ENCODE assay signal across 21 cellular contexts in the genomic region with DNA sequence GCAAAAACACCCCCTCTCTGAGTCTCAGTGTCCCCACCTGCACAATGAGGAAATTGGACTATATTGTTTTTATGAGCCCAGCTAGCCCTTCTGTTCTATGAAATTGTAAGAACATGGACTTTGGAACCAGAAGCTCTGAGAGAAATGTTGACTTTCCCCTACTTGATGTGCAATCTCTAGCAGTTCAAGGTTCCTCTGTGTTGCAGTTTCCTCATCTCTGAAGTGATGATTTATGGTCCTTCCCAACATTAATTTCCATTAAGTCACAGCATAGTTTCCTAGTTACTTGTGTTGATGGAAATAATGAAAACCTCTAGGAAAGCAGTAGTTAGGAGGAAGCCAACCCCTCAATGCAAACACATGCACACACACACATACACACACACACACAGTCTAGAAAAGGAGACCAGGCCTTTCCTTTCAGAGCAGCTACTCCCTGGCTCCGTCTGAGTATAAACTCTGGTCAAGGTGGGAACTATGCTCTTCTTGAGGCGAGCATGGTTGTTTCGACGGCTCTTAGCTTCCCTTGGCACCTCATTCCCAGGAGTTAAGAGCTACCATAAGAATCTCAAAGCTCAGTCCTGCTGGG.
"Had no signal": no experiment of that assay in that cellular context is flagged by ENCODE, and none has a peak within 500 bp of the region (broad histone marks: within the 10 kb centered on the region; RNA-seq: fewer than 3 reads in every experiment).

No MANE protein-coding gene starts in this region.

- H3K4me3 ChIP-seq: dorsolateral prefrontal cortex, right atrium auricular region, tibial nerve, uterus had no signal

- H3K36me3 ChIP-seq: right atrium auricular region, tibial nerve, uterus had no signal

- DNase-seq: activated B cell treated with CpG ODN at 0.5 μM for 24 hours; activated CD4-positive, alpha-beta memory T cell treated with anti-CD3 and anti-CD28 coated beads, Interleukin-2, amount 10 ng/mL, durations not matched to agents 7 days and 5 days; activated CD4-positive, alpha-beta T cell treated with anti-CD3 and anti-CD28 coated beads for 4 hours; activated naive CD4-positive, alpha-beta T cell treated with Interleukin-2 at 50 U/mL for 16 hours; activated naive CD8-positive, alpha-beta T cell treated with anti-CD3 and anti-CD28 coated beads, Interleukin-2, amount 10 ng/mL, durations not matched to agents 7 days and 5 days; activated T-cell treated with anti-CD3 and anti-CD28 coated beads, Interleukin-2, amount 50 U/mL, for 1 hour; caudate nucleus; dorsolateral prefrontal cortex; endodermal cell; left ventricle myocardium superior; mesendoderm; nephron progenitor cell; nucleus accumbens; posterior cingulate gyrus; stimulated activated CD4-positive, alpha-beta T cell treated with anti-CD3 and anti-CD28 coated beads, Interleukin-15, amount 100 ng/mL, for 24 hours; stimulated activated CD4-positive, alpha-beta T cell treated with anti-CD3 and anti-CD28 coated beads, Interleukin-2, amount 100 ng/mL, for 48 hours; T-cell; uterus had no signal

- H3K27ac ChIP-seq: dorsolateral prefrontal cortex, epithelial cell of prostate, right atrium auricular region, tibial nerve, uterus had no signal

- H3K9me3 ChIP-seq: right atrium auricular region, tibial nerve, uterus had no signal

- ATAC-seq: left ventricle myocardium superior, T-cell had no signal

- H3K27me3 ChIP-seq: right atrium auricular region, tibial nerve, uterus had no signal
